ENCODE assay signal across 1 cellular context in genomic region chr7:128889121-128889520, GRCh38.
TF ChIP-seq lines count a peak whose summit lies in the region.

No MANE protein-coding gene starts in this region.

TF ChIP-seq in H1, 55 proteins besides CTCF, POLR2A, EP300 and RAD21:
- TF ChIP-seq CHD1 (IDR thresholded peaks at IDR 0.05; ENCODE audit: low read depth, low read length): no peak
- TF ChIP-seq EZH2 (IDR thresholded peaks at IDR 0.05; ENCODE audit: low read depth, low read length, severe bottlenecking): no peak
- TF ChIP-seq HDAC6 (IDR thresholded peaks at IDR 0.05; ENCODE audit: low read depth, low read length): no peak
- no peak for TF ChIP-seq TAF1 (IDR thresholded peaks at IDR 0.05; ENCODE audit: low read depth, low read length)
- no peak for TF ChIP-seq CTBP2 (IDR thresholded peaks at IDR 0.05; ENCODE audit: borderline replicate concordance, insufficient read depth, insufficient read length, low read length)
- TF ChIP-seq RFX5 (IDR thresholded peaks at IDR 0.05; ENCODE audit: borderline replicate concordance, low read depth, low read length): no peak
- TF ChIP-seq CBX5 (IDR thresholded peaks at IDR 0.05; ENCODE audit: low read depth, low read length): no peak
